In the genomic region with DNA sequence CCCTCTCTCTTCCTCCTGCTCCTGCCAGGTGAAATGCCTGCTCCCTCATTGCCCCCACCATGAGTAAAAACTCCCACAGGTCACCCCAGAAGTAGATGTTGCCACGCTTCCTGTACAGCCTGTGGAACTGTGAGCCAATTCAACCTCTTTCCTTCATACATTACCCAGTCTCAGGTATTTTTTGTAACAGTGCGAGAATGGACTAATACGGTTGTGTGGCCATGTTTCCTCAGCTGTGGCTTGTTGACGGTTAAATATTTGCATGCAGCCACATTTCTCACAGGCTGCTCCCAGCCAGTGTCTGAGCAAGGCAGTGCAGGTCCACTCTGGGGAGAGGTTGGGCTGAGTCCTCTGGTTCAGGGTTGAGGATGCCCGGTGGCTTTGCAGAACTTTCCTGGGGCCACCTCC, we compare ENCODE assay signal across 13 cellular contexts. TPM values are rescaled to one million over a fixed set of nuclear protein-coding genes. Genes with fewer than 3 reads are reported as not detected.
A peak's percentile ranks its signal among the peaks of the same experiment; 100 is the strongest.
DNase-seq lines count a peak whose midpoint lies in the region; ATAC-seq and TF ChIP-seq lines count a peak whose summit lies in the region.
"Had no signal": no experiment of that assay in that cellular context is flagged by ENCODE, and none has a peak within 500 bp of the region (broad histone marks: within the 10 kb centered on the region; RNA-seq: fewer than 3 reads in every experiment).

No MANE protein-coding gene starts in this region.

- peak; percentile 64 for ATAC-seq in GM18870 (IDR thresholded peaks at IDR 0.05; ENCODE audit: unreplicated experiment)
- peak; percentile 84 for ATAC-seq in GM21619 (IDR thresholded peaks at IDR 0.05; ENCODE audit: unreplicated experiment)
- ATAC-seq in HG03139 (IDR thresholded peaks at IDR 0.05; ENCODE audit: unreplicated experiment) = peak; percentile 79
- peak; percentile 49 for ATAC-seq in mucosa of descending colon
- no peak for ATAC-seq in stimulated activated effector memory CD8-positive, alpha-beta T cell treated with anti-CD3 and anti-CD28 coated beads, Interleukin-12 subunit alpha, Interleukin-12 subunit beta, amount 100 ng/mL, for 72 hours
- ATAC-seq: effector memory CD8-positive, alpha-beta T cell had no signal

- H3K4me1 Mint-ChIP-seq in stimulated activated effector memory CD8-positive, alpha-beta T cell treated with anti-CD3 and anti-CD28 coated beads, Interleukin-12 subunit alpha, Interleukin-12 subunit beta, amount 100 ng/mL, for 72 hours = peaks cover 8% of the 10 kb centered on the region

- H3K4me1 ChIP-seq in mucosa of descending colon (ENCODE audit: low read depth) = no peaks in the 10 kb centered on the region
- peaks cover 0 to 16% of the 10 kb centered on the region in 2 donors for H3K4me1 ChIP-seq in ascending aorta

- H3K9me3 ChIP-seq in mucosa of descending colon (no peaks in the 10 kb centered on the region), ascending aorta (no peaks in the 10 kb centered on the region)

- intact Hi-C loops in mucosa of descending colon (cut with DNase I, micrococcal nuclease) (no loop called here), ascending aorta (cut with DNase I) (no loop called here)

- H3K9me3 Mint-ChIP-seq in stimulated activated effector memory CD8-positive, alpha-beta T cell treated with anti-CD3 and anti-CD28 coated beads, Interleukin-12 subunit alpha, Interleukin-12 subunit beta, amount 100 ng/mL, for 72 hours = no peaks in the 10 kb centered on the region
- H3K9me3 Mint-ChIP-seq: activated naive CD8-positive, alpha-beta T cell treated with anti-CD3 and anti-CD28 coated beads for 36 hours; effector memory CD8-positive, alpha-beta T cell had no signal

- H3K4me3 ChIP-seq in mucosa of descending colon (no peak overlapping the region), ascending aorta (no peak overlapping the region)

- no peaks in the 10 kb centered on the region for H3K27me3 ChIP-seq in ascending aorta

- no peak overlapping the region for H3K4me3 Mint-ChIP-seq in stimulated activated effector memory CD8-positive, alpha-beta T cell treated with anti-CD3 and anti-CD28 coated beads, Interleukin-12 subunit alpha, Interleukin-12 subunit beta, amount 100 ng/mL, for 72 hours
- H3K4me3 Mint-ChIP-seq: activated naive CD8-positive, alpha-beta T cell treated with anti-CD3 and anti-CD28 coated beads for 36 hours; effector memory CD8-positive, alpha-beta T cell had no signal

- no peak overlapping the region for H3K27ac ChIP-seq in ascending aorta

- TF ChIP-seq CTCF in mucosa of descending colon (IDR thresholded peaks at IDR 0.05) (no peak), ascending aorta (IDR thresholded peaks at IDR 0.05) (no peak)

- H3K27ac Mint-ChIP-seq in stimulated activated effector memory CD8-positive, alpha-beta T cell treated with anti-CD3 and anti-CD28 coated beads, Interleukin-12 subunit alpha, Interleukin-12 subunit beta, amount 100 ng/mL, for 72 hours = no peak overlapping the region
- H3K27ac Mint-ChIP-seq: activated naive CD8-positive, alpha-beta T cell treated with anti-CD3 and anti-CD28 coated beads for 36 hours; effector memory CD8-positive, alpha-beta T cell had no signal

- H3K36me3 ChIP-seq in mucosa of descending colon (ENCODE audit: low read depth) (no peaks in the 10 kb centered on the region), ascending aorta (no peaks in the 10 kb centered on the region)

- DNase-seq in mucosa of descending colon (no peak), kidney glomerular epithelial cell (lab: John Stamatoyannopoulos, UW) (no peak), ascending aorta (ENCODE audit: low spot score in 2 of 2) (no peak), ureter (ENCODE audit: low spot score) (no peak)
- DNase-seq in stimulated activated effector memory CD8-positive, alpha-beta T cell treated with anti-CD3 and anti-CD28 coated beads, Interleukin-12 subunit alpha, Interleukin-12 subunit beta, amount 100 ng/mL, for 72 hours (ENCODE audit: low spot score in 2 of 2) = no peak
- DNase-seq: activated CD4-positive, CD25-positive, alpha-beta regulatory T cell treated with anti-CD3 and anti-CD28 coated beads, Interleukin-2, amount 50 U/mL, for 72 hours; activated naive CD8-positive, alpha-beta T cell treated with anti-CD3 and anti-CD28 coated beads for 36 hours; effector memory CD8-positive, alpha-beta T cell; NCI-H1694; stimulated activated CD4-positive, alpha-beta T cell treated with anti-CD3 and anti-CD28 coated beads, Interleukin-15, amount 100 ng/mL, for 24 hours had no signal

- no peaks in the 10 kb centered on the region for H3K36me3 Mint-ChIP-seq in stimulated activated effector memory CD8-positive, alpha-beta T cell treated with anti-CD3 and anti-CD28 coated beads, Interleukin-12 subunit alpha, Interleukin-12 subunit beta, amount 100 ng/mL, for 72 hours

RNA-seq across cellular contexts. Expression of gene COPS8, which starts 27.8 kb away (rescaled TPM):
- total RNA-seq in mucosa of descending colon (10 to 100 TPM; 23.4 to 37.3 (median 31.5) TPM), ascending aorta (16.4 TPM), ureter (46.1 TPM)
